10 cellular contexts compared by ENCODE assay signal in genomic region chr9:131714161-131714646, GRCh38. TPM values are rescaled to one million over a fixed set of nuclear protein-coding genes. Genes with fewer than 3 reads are reported as not detected.
DNase-seq lines count a peak whose midpoint lies in the region; ATAC-seq, FAIRE-seq and TF ChIP-seq lines count a peak whose summit lies in the region.
"Had no signal": no experiment of that assay in that cellular context is flagged by ENCODE, and none has a peak within 500 bp of the region (broad histone marks: within the 10 kb centered on the region; RNA-seq: fewer than 3 reads in every experiment).

No MANE protein-coding gene starts in this region.

- DNase-seq in M059J (ENCODE audit: low read depth) (peak; percentile 91), dermis blood vessel endothelial cell (peak; percentile 99), left lung (no peak), stromal cell of bone marrow (ENCODE audit: low read depth) (peak; percentile 89), frontal cortex (ENCODE audit: low spot score in 2 of 2) (no peak), erythroblast (lab: John Stamatoyannopoulos, UW) (no peak), NCI-H774 (lab: John Stamatoyannopoulos, UW) (no peak)
- DNase-seq: stimulated activated naive CD8-positive, alpha-beta T cell treated with anti-CD3 and anti-CD28 coated beads, Interleukin-15, amount 100 ng/mL, for 72 hours had no signal

- peak; percentile 64 for ATAC-seq in left lung
- no peak for ATAC-seq in HG03469 (IDR thresholded peaks at IDR 0.05; ENCODE audit: unreplicated experiment)
- ATAC-seq: stimulated activated naive CD8-positive, alpha-beta T cell treated with anti-CD3 and anti-CD28 coated beads, Interleukin-15, amount 100 ng/mL, for 72 hours had no signal

- TF ChIP-seq POLR2A in erythroblast (IDR thresholded peaks at IDR 0.05; ENCODE audit: low read length): no peak

- H3K36me3 ChIP-seq in left lung: no peaks in the 10 kb centered on the region

- TF ChIP-seq CTCF in left lung (IDR thresholded peaks at IDR 0.05): no peak

- H3K4me3 ChIP-seq in left lung: no peak overlapping the region
- H3K4me3 ChIP-seq: SK-N-MC had no signal

- H3K27ac ChIP-seq in left lung: peak overlapping the region; percentile 76 to 78
- H3K27ac ChIP-seq: SK-N-MC had no signal

- H3K4me1 ChIP-seq in left lung: peaks cover 13 to 100% of the 10 kb centered on the region in 2 donors

- no peaks in the 10 kb centered on the region for H3K9me3 ChIP-seq in left lung

- H3K27me3 ChIP-seq in left lung: no peaks in the 10 kb centered on the region

- intact Hi-C loops in left lung (cut with DNase I): no loop called here

- FAIRE-seq in frontal cortex (lab: Jason Lieb, UNC): no peak

RNA-seq across cellular contexts. Expression of gene RAPGEF1, which starts 25.7 kb away (rescaled TPM):
- 14.5 and 30.8 TPM in 2 replicates for total RNA-seq in M059J (2014; rRNA removed; shearing (Covaris generic))
- total RNA-seq in dermis blood vessel endothelial cell (56.2 and 69.3 TPM in 2 replicates), left lung (100 to 1,000 TPM in 1 of 2 donors, 10 to 100 TPM in 1; 73.7 to 112 TPM), frontal cortex (28.1 TPM)

Comparison
In these comparisons a context has a peak if more than half of its experiments do, and no peak if none do; other contexts are left out.
1. DNase-seq: peak in M059J (single experiment), dermis blood vessel endothelial cell (single experiment) and stromal cell of bone marrow (single experiment); none in left lung (0 of 2), frontal cortex (0 of 2), erythroblast (0 of 2) and NCI-H774 (single experiment).